In the genomic region with DNA sequence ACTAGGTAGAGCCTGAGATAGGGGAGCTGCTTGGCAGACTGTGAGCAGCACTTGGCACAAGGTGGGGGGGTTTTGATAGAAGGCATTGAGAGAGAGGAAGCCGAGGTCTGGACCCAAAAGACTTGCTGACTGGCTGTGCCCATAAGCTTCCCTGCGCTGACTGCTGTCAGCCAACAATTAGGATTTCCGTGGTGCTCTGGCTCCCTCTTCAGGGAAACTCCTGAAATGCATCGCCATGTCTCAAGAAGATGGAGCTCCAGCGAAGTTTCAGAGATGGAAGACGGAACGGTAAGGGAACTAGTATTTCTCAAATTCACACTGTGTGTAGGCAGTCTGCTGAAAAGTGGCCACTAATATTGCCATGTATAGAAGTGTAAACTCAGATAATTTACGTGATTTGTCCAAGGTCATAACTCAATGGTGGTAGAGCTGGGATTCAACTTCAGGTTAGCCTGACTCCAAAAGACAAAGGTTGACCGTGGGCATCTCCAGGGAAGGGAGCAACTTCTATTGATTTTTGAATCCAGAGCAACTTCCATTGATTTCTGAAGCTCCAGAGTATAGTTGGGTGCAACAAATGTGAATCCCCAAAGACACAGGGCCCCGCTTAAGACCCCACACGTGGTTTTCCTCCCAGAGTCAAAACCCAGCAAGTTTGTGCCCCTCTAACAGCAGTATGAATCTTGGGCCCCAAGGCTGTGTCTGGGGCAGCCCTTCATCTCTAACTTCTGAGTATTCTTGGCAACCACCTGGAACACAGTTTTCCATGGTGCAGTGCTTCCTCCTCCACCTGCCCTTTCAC, we compare ENCODE assay signal across 1 cellular context.
TF ChIP-seq lines count a peak whose summit lies in the region.

No MANE protein-coding gene starts in this region.

TF ChIP-seq in HCT116, 20 proteins besides CTCF, POLR2A, EP300 and RAD21 (continued from another document):
- TF ChIP-seq, protein P1, sequence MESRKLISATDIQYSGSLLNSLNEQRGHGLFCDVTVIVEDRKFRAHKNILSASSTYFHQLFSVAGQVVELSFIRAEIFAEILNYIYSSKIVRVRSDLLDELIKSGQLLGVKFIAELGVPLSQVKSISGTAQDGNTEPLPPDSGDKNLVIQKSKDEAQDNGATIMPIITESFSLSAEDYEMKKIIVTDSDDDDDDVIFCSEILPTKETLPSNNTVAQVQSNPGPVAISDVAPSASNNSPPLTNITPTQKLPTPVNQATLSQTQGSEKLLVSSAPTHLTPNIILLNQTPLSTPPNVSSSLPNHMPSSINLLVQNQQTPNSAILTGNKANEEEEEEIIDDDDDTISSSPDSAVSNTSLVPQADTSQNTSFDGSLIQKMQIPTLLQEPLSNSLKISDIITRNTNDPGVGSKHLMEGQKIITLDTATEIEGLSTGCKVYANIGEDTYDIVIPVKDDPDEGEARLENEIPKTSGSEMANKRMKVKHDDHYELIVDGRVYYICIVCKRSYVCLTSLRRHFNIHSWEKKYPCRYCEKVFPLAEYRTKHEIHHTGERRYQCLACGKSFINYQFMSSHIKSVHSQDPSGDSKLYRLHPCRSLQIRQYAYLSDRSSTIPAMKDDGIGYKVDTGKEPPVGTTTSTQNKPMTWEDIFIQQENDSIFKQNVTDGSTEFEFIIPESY (IDR thresholded peaks at IDR 0.05; ENCODE audit: extremely low read depth, insufficient replicate concordance, low read length) = no peak
